ENCODE assay signal across 11 cellular contexts in the genomic region with DNA sequence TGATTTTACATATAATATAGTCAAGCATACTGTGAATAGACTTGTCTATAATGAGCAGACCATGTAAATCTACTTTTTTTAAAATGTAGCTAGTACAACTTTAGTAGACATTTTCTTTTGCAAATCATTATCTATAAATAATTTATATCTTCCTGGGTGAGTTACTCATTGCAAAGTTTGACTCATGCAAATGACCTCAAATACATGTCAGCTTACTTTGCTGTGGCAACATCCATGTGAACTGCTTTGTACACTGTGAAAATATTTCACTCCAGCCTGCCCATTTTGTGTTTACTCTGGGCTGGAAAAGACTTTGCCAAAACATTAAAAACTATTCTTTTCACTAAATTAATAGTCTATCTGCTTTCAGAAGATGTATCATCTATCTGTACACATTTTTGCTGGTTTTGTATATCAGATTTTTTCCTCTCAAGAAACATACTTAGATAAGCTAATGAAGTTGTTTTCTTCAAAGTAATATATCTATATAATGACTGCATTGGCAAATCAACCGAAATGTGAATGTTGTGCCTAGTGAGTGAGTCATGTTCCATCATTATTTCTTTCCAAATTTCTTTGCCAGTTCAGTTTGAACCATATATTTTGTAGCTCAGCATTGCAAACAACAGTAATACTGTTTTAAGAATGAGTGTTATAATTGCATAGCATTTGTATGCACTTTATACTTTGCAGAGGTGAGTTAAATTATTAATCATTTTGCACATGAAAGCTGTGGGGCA. TPM values are rescaled to one million over a fixed set of nuclear protein-coding genes. Genes with fewer than 3 reads are reported as not detected.
A peak's percentile ranks its signal among the peaks of the same experiment; 100 is the strongest.
DNase-seq lines count a peak whose midpoint lies in the region; ATAC-seq and TF ChIP-seq lines count a peak whose summit lies in the region.
"Had no signal": no experiment of that assay in that cellular context is flagged by ENCODE, and none has a peak within 500 bp of the region (broad histone marks: within the 10 kb centered on the region; RNA-seq: fewer than 3 reads in every experiment).

No MANE protein-coding gene starts in this region.

- no peaks in the 10 kb centered on the region for H3K79me2 ChIP-seq in PC-9 (ENCODE audit: low read depth)

- H3K9me2 ChIP-seq in PC-9 (ENCODE audit: insufficient read depth) = no peaks in the 10 kb centered on the region

- no peaks in the 10 kb centered on the region for H3K9me3 ChIP-seq in PC-9 (ENCODE audit: insufficient read depth, low read depth)
- H3K9me3 ChIP-seq: gastroesophageal sphincter, stomach had no signal

- BruUV-seq in PC-9 (replicated peaks; lab: Mats Ljungman, UMichigan) = no TSS peak

- H3K4me3 ChIP-seq in PC-9 (no peak overlapping the region), skeletal muscle cell (ENCODE audit: low read depth, low read length) (no peak overlapping the region)
- H3K4me3 ChIP-seq: gastroesophageal sphincter, stomach had no signal

- H3K36me3 ChIP-seq in PC-9 (ENCODE audit: low read depth) = no peaks in the 10 kb centered on the region
- H3K36me3 ChIP-seq: gastroesophageal sphincter, stomach had no signal

- H3K4me3 Mint-ChIP-seq in activated naive CD4-positive, alpha-beta T cell treated with anti-CD3 and anti-CD28 coated beads for 36 hours = no peak overlapping the region

- ATAC-seq in GM18907 (IDR thresholded peaks at IDR 0.05; ENCODE audit: unreplicated experiment) (peak; percentile 59), GM21825 (IDR thresholded peaks at IDR 0.05; ENCODE audit: unreplicated experiment) (no peak)
- ATAC-seq: gastroesophageal sphincter had no signal

- POLR2A ChIA-PET in PC-9 (lab: Charles Lee; ENCODE audit: unreplicated experiment) = interaction anchor here (0.6 kb wide), 1 partner anchor 385 kb away, joined by 3 read pairs; no protein-coding TSS in a partner anchor

- no peak overlapping the region for H2AFZ ChIP-seq in PC-9

- no peaks in the 10 kb centered on the region for H3K27me3 ChIP-seq in PC-9 (ENCODE audit: insufficient read depth, low read depth)
- H3K27me3 ChIP-seq: gastroesophageal sphincter, stomach had no signal

- peaks cover 6% of the 10 kb centered on the region for H3K27me3 Mint-ChIP-seq in activated naive CD4-positive, alpha-beta T cell treated with anti-CD3 and anti-CD28 coated beads for 36 hours (ENCODE audit: low read depth)

- H3K4me2 ChIP-seq in PC-9 = peak overlapping the region; percentile 8; the same call in 1 of the 2 replicates

- 0 out of 2 replicates have a peak, but pooled peaks cover 6% of the 10 kb centered on the region for H3F3A ChIP-seq in PC-9 (ENCODE audit: insufficient read depth, low read depth)

- no peak overlapping the region for H3K27ac Mint-ChIP-seq in activated naive CD4-positive, alpha-beta T cell treated with anti-CD3 and anti-CD28 coated beads for 36 hours

- H3K36me3 Mint-ChIP-seq in activated naive CD4-positive, alpha-beta T cell treated with anti-CD3 and anti-CD28 coated beads for 36 hours (ENCODE audit: low read depth) = no peaks in the 10 kb centered on the region

- no peaks in the 10 kb centered on the region for H4K20me1 ChIP-seq in PC-9 (ENCODE audit: insufficient read depth)

- peak overlapping the region; percentile 20; the same call in 1 of the 2 replicates for H3K27ac ChIP-seq in PC-9
- H3K27ac ChIP-seq: gastroesophageal sphincter, stomach had no signal

- H3K9me3 Mint-ChIP-seq in activated naive CD4-positive, alpha-beta T cell treated with anti-CD3 and anti-CD28 coated beads for 36 hours = no peaks in the 10 kb centered on the region

- no peaks in the 10 kb centered on the region for H3K4me1 Mint-ChIP-seq in activated naive CD4-positive, alpha-beta T cell treated with anti-CD3 and anti-CD28 coated beads for 36 hours (ENCODE audit: low read depth)

- peaks cover 10% of the 10 kb centered on the region; the same call in 1 of the 2 replicates for H3K4me1 ChIP-seq in PC-9 (replicated peaks; ENCODE audit: insufficient read depth)

- DNase-seq in PC-9 (peak in 1 of 2 experiments; percentile 71), fibroblast of gingiva (ENCODE audit: low read depth) (peak; percentile 85), skeletal muscle cell (ENCODE audit: low read depth) (peak; percentile 82), NCI-H748 (lab: John Stamatoyannopoulos, UW; ENCODE audit: unreplicated experiment) (no peak)
- no peak for DNase-seq in stimulated activated CD4-positive, alpha-beta T cell treated with anti-CD3 and anti-CD28 coated beads, Interleukin-12 subunit alpha, Interleukin-12 subunit beta, amount 100 ng/mL, for 4 hours
- no peak for DNase-seq in activated naive CD4-positive, alpha-beta T cell treated with anti-CD3 and anti-CD28 coated beads for 36 hours
- DNase-seq: NCI-H524, stomach had no signal

- intact Hi-C loops in PC-9 (cut with micrococcal nuclease; ENCODE audit: unreplicated experiment) = no loop called here
- intact Hi-C loops in activated naive CD4-positive, alpha-beta T cell treated with anti-CD3 and anti-CD28 coated beads for 36 hours (cut with micrococcal nuclease) = no loop called here

- TF ChIP-seq CTCF in PC-9 (conservative IDR thresholded peaks at IDR 0.05) = no peak

- CTCF ChIA-PET in PC-9 (lab: Charles Lee) = interaction anchor here (0.6 kb wide), 1 partner anchor 1031 kb away, joined by 7 read pairs; no protein-coding TSS in a partner anchor
- CTCF ChIA-PET in activated naive CD4-positive, alpha-beta T cell treated with anti-CD3 and anti-CD28 coated beads for 36 hours (lab: Charles Lee) = interaction anchor here (0.5 to 0.9 kb wide), 2 partner anchors 112 to 464 kb away, joined by 3 read pairs; no protein-coding TSS in a partner anchor

RNA-seq across cellular contexts. Expression of a gene that starts 26.5 kb away (rescaled TPM):
- 0.25 and 0.55 TPM in 2 replicates for total RNA-seq in PC-9 (2021)
- total RNA-seq in activated naive CD4-positive, alpha-beta T cell treated with anti-CD3 and anti-CD28 coated beads for 36 hours = not detected

RNA-seq across cellular contexts. Expression of a gene that starts 49.8 kb away (rescaled TPM):
- total RNA-seq in PC-9 (2021) = not detected in 2 replicates
- total RNA-seq in activated naive CD4-positive, alpha-beta T cell treated with anti-CD3 and anti-CD28 coated beads for 36 hours = not detected

Comparison
In these comparisons a context has a peak if more than half of its experiments do, and no peak if none do; other contexts are left out.
1. DNase-seq: peak in fibroblast of gingiva (single experiment) and skeletal muscle cell (single experiment); none in stimulated activated CD4-positive, alpha-beta T cell treated with anti-CD3 and anti-CD28 coated beads, Interleukin-12 subunit alpha, Interleukin-12 subunit beta, amount 100 ng/mL, for 4 hours (single experiment), activated naive CD4-positive, alpha-beta T cell treated with anti-CD3 and anti-CD28 coated beads for 36 hours (single experiment) and NCI-H748 (single experiment).